In the genomic region with DNA sequence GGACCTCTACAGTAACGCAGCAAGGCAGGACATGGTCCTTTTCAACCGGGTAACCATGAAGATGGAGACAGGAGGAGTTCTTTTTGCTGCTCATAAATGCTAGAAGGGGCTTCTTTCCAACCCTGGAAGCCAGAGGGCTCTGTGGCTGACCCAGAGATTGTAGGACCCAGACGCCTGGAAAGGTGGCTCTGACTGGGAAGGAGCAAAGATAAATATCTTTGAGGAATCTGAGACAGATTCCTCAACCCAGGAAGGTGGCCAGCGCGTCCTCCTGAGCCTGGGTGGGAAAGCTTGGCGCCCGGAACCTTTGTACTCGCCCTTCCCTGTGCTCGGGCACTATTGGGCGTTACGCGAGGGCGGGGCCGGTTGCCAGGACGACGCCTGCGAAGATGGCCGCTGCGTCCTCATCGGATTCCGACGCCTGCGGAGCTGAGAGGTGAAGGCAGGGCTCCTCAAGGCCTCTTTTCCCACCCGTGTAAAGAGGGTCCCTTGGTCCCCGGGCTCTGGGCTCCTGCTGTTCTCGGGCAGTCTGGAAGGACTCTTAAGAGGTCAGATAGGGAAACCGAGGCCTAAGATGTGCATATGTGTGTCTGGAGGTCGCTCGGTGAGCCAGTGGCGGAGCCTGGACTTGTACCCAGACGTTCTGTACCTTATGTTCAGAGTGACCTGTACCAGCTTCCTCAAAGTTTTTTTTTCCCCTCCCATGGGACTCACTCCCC, we compare ENCODE assay signal across 1 cellular context.
TF ChIP-seq lines count a peak whose summit lies in the region.

A gene (plus strand): TSS at position 365 of the 719 bp plus-strand sequence. CDS start 25 bp downstream, at position 390.

TF ChIP-seq in K562, 482 proteins besides CTCF, POLR2A, EP300 and RAD21 (continued from another document and continues in another):
- TF ChIP-seq, protein P1, sequence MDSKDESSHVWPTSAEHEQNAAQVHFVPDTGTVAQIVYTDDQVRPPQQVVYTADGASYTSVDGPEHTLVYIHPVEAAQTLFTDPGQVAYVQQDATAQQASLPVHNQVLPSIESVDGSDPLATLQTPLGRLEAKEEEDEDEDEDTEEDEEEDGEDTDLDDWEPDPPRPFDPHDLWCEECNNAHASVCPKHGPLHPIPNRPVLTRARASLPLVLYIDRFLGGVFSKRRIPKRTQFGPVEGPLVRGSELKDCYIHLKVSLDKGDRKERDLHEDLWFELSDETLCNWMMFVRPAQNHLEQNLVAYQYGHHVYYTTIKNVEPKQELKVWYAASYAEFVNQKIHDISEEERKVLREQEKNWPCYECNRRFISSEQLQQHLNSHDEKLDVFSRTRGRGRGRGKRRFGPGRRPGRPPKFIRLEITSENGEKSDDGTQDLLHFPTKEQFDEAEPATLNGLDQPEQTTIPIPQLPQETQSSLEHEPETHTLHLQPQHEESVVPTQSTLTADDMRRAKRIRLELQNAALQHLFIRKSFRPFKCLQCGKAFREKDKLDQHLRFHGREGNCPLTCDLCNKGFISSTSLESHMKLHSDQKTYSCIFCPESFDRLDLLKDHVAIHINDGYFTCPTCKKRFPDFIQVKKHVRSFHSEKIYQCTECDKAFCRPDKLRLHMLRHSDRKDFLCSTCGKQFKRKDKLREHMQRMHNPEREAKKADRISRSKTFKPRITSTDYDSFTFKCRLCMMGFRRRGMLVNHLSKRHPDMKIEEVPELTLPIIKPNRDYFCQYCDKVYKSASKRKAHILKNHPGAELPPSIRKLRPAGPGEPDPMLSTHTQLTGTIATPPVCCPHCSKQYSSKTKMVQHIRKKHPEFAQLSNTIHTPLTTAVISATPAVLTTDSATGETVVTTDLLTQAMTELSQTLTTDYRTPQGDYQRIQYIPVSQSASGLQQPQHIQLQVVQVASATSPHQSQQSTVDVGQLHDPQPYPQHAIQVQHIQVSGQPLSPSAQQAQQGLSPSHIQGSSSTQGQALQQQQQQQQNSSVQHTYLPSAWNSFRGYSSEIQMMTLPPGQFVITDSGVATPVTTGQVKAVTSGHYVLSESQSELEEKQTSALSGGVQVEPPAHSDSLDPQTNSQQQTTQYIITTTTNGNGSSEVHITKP (IDR thresholded peaks at IDR 0.05; ENCODE audit: partially characterized antibody): no peak
- TF ChIP-seq GABPA (tag; conservative IDR thresholded peaks at IDR 0.05; ENCODE audit: low read depth): peak; percentile 87
- TF ChIP-seq RBM34 (IDR thresholded peaks at IDR 0.05; ENCODE audit: borderline replicate concordance, insufficient read depth, low read length): no peak
- TF ChIP-seq TAF1 (IDR thresholded peaks at IDR 0.05; ENCODE audit: control insufficient read depth, extremely low read depth, insufficient read depth, low read length, severe bottlenecking): peak; percentile 94
- TF ChIP-seq ZEB2 (IDR thresholded peaks at IDR 0.05): peak; percentile 96
- no peak for TF ChIP-seq GTF2F1 (IDR thresholded peaks at IDR 0.05; ENCODE audit: low read depth, low read length)
- no peak for TF ChIP-seq CAMTA2 (CRISPR knock-in tag; conservative IDR thresholded peaks at IDR 0.05)
- TF ChIP-seq SIN3B (IDR thresholded peaks at IDR 0.05; ENCODE audit: low read depth): peak; percentile 95
- TF ChIP-seq CSDE1 (IDR thresholded peaks at IDR 0.05): peak in 1 of 2 experiments; percentile 90; a peak in 2 of 4 replicates
- peak; percentile 96 for TF ChIP-seq GABPB1 (CRISPR knock-in tag; IDR thresholded peaks at IDR 0.05)
- TF ChIP-seq FOXK2 (conservative IDR thresholded peaks at IDR 0.05 in 1 of 2, IDR thresholded peaks at IDR 0.05 in 1 of 2; ENCODE audit: low read depth in 2 of 2): 0 out of 4 replicates have a peak, but pooled peaks of 1 of the 2 experiments have one; percentile 45
- TF ChIP-seq ZBED1 (IDR thresholded peaks at IDR 0.05): no peak
- no peak for TF ChIP-seq POLR2B (IDR thresholded peaks at IDR 0.05; ENCODE audit: low read depth, partially characterized antibody)
- TF ChIP-seq ZSCAN29 (IDR thresholded peaks at IDR 0.05): no peak
- no peak for TF ChIP-seq ZNF583 (CRISPR knock-in tag; IDR thresholded peaks at IDR 0.05)
- TF ChIP-seq SRSF7 (optimal IDR thresholded peaks at IDR 0.05; ENCODE audit: low read depth, low read length): no peak
- TF ChIP-seq NCOA1 (IDR thresholded peaks at IDR 0.05; ENCODE audit: low read depth): peak; percentile 97
- TF ChIP-seq, protein P2, sequence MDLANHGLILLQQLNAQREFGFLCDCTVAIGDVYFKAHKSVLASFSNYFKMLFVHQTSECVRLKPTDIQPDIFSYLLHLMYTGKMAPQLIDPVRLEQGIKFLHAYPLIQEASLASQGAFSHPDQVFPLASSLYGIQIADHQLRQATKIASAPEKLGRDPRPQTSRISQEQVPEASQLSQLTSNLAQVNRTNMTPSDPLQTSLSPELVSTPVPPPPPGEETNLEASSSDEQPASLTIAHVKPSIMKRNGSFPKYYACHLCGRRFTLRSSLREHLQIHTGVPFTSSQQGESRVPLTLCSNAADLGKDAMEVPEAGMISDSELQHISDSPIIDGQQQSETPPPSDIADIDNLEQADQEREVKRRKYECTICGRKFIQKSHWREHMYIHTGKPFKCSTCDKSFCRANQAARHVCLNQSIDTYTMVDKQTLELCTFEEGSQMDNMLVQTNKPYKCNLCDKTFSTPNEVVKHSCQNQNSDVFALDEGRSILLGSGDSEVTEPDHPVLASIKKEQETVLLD (IDR thresholded peaks at IDR 0.05): no peak
- TF ChIP-seq, protein P3, sequence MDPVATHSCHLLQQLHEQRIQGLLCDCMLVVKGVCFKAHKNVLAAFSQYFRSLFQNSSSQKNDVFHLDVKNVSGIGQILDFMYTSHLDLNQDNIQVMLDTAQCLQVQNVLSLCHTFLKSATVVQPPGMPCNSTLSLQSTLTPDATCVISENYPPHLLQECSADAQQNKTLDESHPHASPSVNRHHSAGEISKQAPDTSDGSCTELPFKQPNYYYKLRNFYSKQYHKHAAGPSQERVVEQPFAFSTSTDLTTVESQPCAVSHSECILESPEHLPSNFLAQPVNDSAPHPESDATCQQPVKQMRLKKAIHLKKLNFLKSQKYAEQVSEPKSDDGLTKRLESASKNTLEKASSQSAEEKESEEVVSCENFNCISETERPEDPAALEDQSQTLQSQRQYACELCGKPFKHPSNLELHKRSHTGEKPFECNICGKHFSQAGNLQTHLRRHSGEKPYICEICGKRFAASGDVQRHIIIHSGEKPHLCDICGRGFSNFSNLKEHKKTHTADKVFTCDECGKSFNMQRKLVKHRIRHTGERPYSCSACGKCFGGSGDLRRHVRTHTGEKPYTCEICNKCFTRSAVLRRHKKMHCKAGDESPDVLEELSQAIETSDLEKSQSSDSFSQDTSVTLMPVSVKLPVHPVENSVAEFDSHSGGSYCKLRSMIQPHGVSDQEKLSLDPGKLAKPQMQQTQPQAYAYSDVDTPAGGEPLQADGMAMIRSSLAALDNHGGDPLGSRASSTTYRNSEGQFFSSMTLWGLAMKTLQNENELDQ (CRISPR knock-in tag; IDR thresholded peaks at IDR 0.05; ENCODE audit: borderline replicate concordance): no peak
- no peak for TF ChIP-seq U2AF1 (optimal IDR thresholded peaks at IDR 0.05; ENCODE audit: low read depth, low read length)
- TF ChIP-seq WHSC1 (IDR thresholded peaks at IDR 0.05; ENCODE audit: low read length): no peak
- TF ChIP-seq, protein P4, sequence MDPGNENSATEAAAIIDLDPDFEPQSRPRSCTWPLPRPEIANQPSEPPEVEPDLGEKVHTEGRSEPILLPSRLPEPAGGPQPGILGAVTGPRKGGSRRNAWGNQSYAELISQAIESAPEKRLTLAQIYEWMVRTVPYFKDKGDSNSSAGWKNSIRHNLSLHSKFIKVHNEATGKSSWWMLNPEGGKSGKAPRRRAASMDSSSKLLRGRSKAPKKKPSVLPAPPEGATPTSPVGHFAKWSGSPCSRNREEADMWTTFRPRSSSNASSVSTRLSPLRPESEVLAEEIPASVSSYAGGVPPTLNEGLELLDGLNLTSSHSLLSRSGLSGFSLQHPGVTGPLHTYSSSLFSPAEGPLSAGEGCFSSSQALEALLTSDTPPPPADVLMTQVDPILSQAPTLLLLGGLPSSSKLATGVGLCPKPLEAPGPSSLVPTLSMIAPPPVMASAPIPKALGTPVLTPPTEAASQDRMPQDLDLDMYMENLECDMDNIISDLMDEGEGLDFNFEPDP (CRISPR knock-in tag; IDR thresholded peaks at IDR 0.05): no peak
- no peak for TF ChIP-seq SIRT6 (IDR thresholded peaks at IDR 0.05; ENCODE audit: low read depth, low read length)
- no peak for TF ChIP-seq ZNF644 (tag; IDR thresholded peaks at IDR 0.05; ENCODE audit: low read depth)
- no peak for TF ChIP-seq POLR2H (tag; IDR thresholded peaks at IDR 0.05; ENCODE audit: low read depth)
- no peak for TF ChIP-seq LCOR (CRISPR knock-in tag; IDR thresholded peaks at IDR 0.05)
- TF ChIP-seq, protein P5, sequence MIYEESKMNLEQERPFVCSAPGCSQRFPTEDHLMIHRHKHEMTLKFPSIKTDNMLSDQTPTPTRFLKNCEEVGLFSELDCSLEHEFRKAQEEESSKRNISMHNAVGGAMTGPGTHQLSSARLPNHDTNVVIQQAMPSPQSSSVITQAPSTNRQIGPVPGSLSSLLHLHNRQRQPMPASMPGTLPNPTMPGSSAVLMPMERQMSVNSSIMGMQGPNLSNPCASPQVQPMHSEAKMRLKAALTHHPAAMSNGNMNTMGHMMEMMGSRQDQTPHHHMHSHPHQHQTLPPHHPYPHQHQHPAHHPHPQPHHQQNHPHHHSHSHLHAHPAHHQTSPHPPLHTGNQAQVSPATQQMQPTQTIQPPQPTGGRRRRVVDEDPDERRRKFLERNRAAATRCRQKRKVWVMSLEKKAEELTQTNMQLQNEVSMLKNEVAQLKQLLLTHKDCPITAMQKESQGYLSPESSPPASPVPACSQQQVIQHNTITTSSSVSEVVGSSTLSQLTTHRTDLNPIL (CRISPR knock-in tag; IDR thresholded peaks at IDR 0.05): no peak
- TF ChIP-seq, protein P6, sequence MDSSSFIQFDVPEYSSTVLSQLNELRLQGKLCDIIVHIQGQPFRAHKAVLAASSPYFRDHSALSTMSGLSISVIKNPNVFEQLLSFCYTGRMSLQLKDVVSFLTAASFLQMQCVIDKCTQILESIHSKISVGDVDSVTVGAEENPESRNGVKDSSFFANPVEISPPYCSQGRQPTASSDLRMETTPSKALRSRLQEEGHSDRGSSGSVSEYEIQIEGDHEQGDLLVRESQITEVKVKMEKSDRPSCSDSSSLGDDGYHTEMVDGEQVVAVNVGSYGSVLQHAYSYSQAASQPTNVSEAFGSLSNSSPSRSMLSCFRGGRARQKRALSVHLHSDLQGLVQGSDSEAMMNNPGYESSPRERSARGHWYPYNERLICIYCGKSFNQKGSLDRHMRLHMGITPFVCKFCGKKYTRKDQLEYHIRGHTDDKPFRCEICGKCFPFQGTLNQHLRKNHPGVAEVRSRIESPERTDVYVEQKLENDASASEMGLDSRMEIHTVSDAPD (CRISPR knock-in tag; IDR thresholded peaks at IDR 0.05): no peak
- no peak for TF ChIP-seq DMBX1 (CRISPR knock-in tag; IDR thresholded peaks at IDR 0.05; ENCODE audit: borderline replicate concordance)
- 0 out of 2 replicates have a peak, but pooled peaks have one; percentile 11 for TF ChIP-seq KLF6 (CRISPR knock-in tag; IDR thresholded peaks at IDR 0.05; ENCODE audit: borderline replicate concordance)
- peak; percentile 75; the same call in 1 of the 2 replicates for TF ChIP-seq POLR2AphosphoS2 (IDR thresholded peaks at IDR 0.05; ENCODE audit: low read length)
- TF ChIP-seq, protein P7, sequence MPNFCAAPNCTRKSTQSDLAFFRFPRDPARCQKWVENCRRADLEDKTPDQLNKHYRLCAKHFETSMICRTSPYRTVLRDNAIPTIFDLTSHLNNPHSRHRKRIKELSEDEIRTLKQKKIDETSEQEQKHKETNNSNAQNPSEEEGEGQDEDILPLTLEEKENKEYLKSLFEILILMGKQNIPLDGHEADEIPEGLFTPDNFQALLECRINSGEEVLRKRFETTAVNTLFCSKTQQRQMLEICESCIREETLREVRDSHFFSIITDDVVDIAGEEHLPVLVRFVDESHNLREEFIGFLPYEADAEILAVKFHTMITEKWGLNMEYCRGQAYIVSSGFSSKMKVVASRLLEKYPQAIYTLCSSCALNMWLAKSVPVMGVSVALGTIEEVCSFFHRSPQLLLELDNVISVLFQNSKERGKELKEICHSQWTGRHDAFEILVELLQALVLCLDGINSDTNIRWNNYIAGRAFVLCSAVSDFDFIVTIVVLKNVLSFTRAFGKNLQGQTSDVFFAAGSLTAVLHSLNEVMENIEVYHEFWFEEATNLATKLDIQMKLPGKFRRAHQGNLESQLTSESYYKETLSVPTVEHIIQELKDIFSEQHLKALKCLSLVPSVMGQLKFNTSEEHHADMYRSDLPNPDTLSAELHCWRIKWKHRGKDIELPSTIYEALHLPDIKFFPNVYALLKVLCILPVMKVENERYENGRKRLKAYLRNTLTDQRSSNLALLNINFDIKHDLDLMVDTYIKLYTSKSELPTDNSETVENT (CRISPR knock-in tag; IDR thresholded peaks at IDR 0.05): no peak
- TF ChIP-seq SAFB (IDR thresholded peaks at IDR 0.05; ENCODE audit: borderline replicate concordance, low read depth, low read length): no peak
- TF ChIP-seq ZNF282 (CRISPR knock-in tag; IDR thresholded peaks at IDR 0.05): no peak
- no peak for TF ChIP-seq ZNF551 (CRISPR knock-in tag; IDR thresholded peaks at IDR 0.05)
- no peak for TF ChIP-seq SREBF2 (CRISPR knock-in tag; IDR thresholded peaks at IDR 0.05)
- no peak for TF ChIP-seq MED1 (CRISPR knock-in tag; IDR thresholded peaks at IDR 0.05; ENCODE audit: borderline replicate concordance)
- TF ChIP-seq GABPB2 (CRISPR knock-in tag; conservative IDR thresholded peaks at IDR 0.05): no peak
- peak; percentile 82 to 91; a peak in 3 of 4 replicates for TF ChIP-seq SIN3A (IDR thresholded peaks at IDR 0.05; ENCODE audit: borderline replicate concordance in 2 of 2, control insufficient read depth in 1 of 2, low read depth in 2 of 2, low read length in 2 of 2)
- no peak; the same call in 1 of the 2 replicates for TF ChIP-seq ZNF24 (IDR thresholded peaks at IDR 0.05)
- TF ChIP-seq MIER1 (IDR thresholded peaks at IDR 0.05; ENCODE audit: low read depth): no peak
- TF ChIP-seq NFRKB (IDR thresholded peaks at IDR 0.05; ENCODE audit: low read depth): 0 out of 2 replicates have a peak, but pooled peaks have one; percentile 66
- TF ChIP-seq ZBTB1 (CRISPR knock-in tag; IDR thresholded peaks at IDR 0.05; ENCODE audit: borderline replicate concordance, low read depth): no peak
- no peak for TF ChIP-seq EWSR1 (IDR thresholded peaks at IDR 0.05; ENCODE audit: borderline replicate concordance, low read depth, partially characterized antibody)
- no peak for TF ChIP-seq ZNF165 (CRISPR knock-in tag; IDR thresholded peaks at IDR 0.05; ENCODE audit: borderline replicate concordance)
- no peak for TF ChIP-seq ZNF778 (CRISPR knock-in tag; IDR thresholded peaks at IDR 0.05)
- TF ChIP-seq, protein P8, sequence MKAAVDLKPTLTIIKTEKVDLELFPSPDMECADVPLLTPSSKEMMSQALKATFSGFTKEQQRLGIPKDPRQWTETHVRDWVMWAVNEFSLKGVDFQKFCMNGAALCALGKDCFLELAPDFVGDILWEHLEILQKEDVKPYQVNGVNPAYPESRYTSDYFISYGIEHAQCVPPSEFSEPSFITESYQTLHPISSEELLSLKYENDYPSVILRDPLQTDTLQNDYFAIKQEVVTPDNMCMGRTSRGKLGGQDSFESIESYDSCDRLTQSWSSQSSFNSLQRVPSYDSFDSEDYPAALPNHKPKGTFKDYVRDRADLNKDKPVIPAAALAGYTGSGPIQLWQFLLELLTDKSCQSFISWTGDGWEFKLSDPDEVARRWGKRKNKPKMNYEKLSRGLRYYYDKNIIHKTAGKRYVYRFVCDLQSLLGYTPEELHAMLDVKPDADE (conservative IDR thresholded peaks at IDR 0.05; ENCODE audit: control insufficient read depth, low read depth, low read length): peak; percentile 73
- TF ChIP-seq SMARCE1 (IDR thresholded peaks at IDR 0.05): no peak
- TF ChIP-seq GATAD2A (IDR thresholded peaks at IDR 0.05): no peak
- TF ChIP-seq ESRRB (CRISPR knock-in tag; IDR thresholded peaks at IDR 0.05; ENCODE audit: borderline replicate concordance): no peak
